1 cellular context compared by ENCODE assay signal in genomic region chr9:79989079-79989478, GRCh38.
A peak's percentile ranks its signal among the peaks of the same experiment; 100 is the strongest.
TF ChIP-seq lines count a peak whose summit lies in the region.

No MANE protein-coding gene starts in this region.

TF ChIP-seq in GM23338, 12 proteins besides CTCF, POLR2A, EP300 and RAD21 (continued from another document):
- TF ChIP-seq REST (IDR thresholded peaks at IDR 0.05; ENCODE audit: unreplicated experiment): peak; percentile 39
